ENCODE assay signal across 16 cellular contexts in the genomic region with DNA sequence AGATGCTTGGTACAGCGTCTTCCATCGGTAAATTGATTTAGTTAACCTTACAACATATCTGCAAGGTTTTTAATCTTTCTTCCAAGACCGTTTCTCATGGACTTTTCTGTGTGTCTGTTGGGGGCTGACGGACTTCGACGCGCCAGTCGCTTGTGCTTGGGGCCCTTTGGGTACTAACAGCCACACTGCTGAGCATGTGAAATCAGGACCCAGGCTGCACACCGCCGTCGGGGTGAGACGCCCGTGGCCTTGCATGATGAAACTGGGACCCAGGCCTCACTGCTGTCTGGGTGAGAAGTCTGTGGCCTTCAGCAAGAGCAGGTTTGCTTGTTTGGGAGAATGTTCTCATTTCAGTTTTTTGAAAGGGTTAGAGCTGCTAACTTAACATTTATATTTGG. TPM values are rescaled to one million over a fixed set of nuclear protein-coding genes. Genes with fewer than 3 reads are reported as not detected.
DNase-seq lines count a peak whose midpoint lies in the region; ATAC-seq and TF ChIP-seq lines count a peak whose summit lies in the region.
"Had no signal": no experiment of that assay in that cellular context is flagged by ENCODE, and none has a peak within 500 bp of the region (broad histone marks: within the 10 kb centered on the region; RNA-seq: fewer than 3 reads in every experiment).

No MANE protein-coding gene starts in this region.

- peak overlapping the region in 3 of 4 donors; percentile 36 to 73 (median 58) for H3K27ac ChIP-seq in gastroesophageal sphincter

- no peaks in the 10 kb centered on the region for H3K9me3 ChIP-seq in gastroesophageal sphincter

- intact Hi-C loops in sciatic nerve (cut with DNase I): no loop called here

- no peak for TF ChIP-seq POLR2A in gastroesophageal sphincter (IDR thresholded peaks at IDR 0.05)

- H3K4me1 ChIP-seq in gastroesophageal sphincter: peaks cover 0 to 41% (median 7%) of the 10 kb centered on the region in 3 donors

- ATAC-seq in gastroesophageal sphincter (no peak), sciatic nerve (no peak), GM18907 (IDR thresholded peaks at IDR 0.05; ENCODE audit: unreplicated experiment) (no peak)
- ATAC-seq: activated CD8-positive, alpha-beta T cell treated with anti-CD3 and anti-CD28 coated beads for 36 hours; T-cell had no signal

- TF ChIP-seq CTCF in gastroesophageal sphincter (IDR thresholded peaks at IDR 0.05): no peak

- H3K4me3 ChIP-seq in H7 (ENCODE audit: insufficient read depth, low read depth, low read length): no peak overlapping the region
- H3K4me3 ChIP-seq in gastroesophageal sphincter: no peak overlapping the region
- H3K4me3 ChIP-seq: A549 had no signal

- peak; percentile 77 for DNase-seq in NCI-H345 (lab: John Stamatoyannopoulos, UW)
- no peak for DNase-seq in NCI-H345 treated with DMSO at 0.1 percent for 48 hours (lab: John Stamatoyannopoulos, UW; ENCODE audit: unreplicated experiment)
- peak; percentile 15 for DNase-seq in H7
- DNase-seq in sciatic nerve (ENCODE audit: low spot score): peak; percentile 56
- no peak for DNase-seq in middle frontal gyrus (ENCODE audit: extremely low spot score, low spot score)
- no peak for DNase-seq in NCI-H1436 (lab: John Stamatoyannopoulos, UW)
- DNase-seq: activated CD8-positive, alpha-beta T cell treated with anti-CD3 and anti-CD28 coated beads for 36 hours; stimulated activated naive CD4-positive, alpha-beta T cell had no signal

- TF ChIP-seq EP300 in gastroesophageal sphincter (IDR thresholded peaks at IDR 0.05): no peak

- H3K27me3 ChIP-seq in H7 (ENCODE audit: control insufficient read depth, insufficient read depth, low read length) (no peaks in the 10 kb centered on the region), gastroesophageal sphincter (no peaks in the 10 kb centered on the region)

- WGBS in gastroesophageal sphincter (ENCODE audit: low coverage in 1 of 2), 2 donors: 0 to 88% methylated on average over 1 to 3 of the region's 13 CpGs

- H3K36me3 ChIP-seq in H7 (replicated peaks; ENCODE audit: control insufficient read depth, insufficient read depth, low read length): no peaks in the 10 kb centered on the region
- no peaks in the 10 kb centered on the region for H3K36me3 ChIP-seq in gastroesophageal sphincter

RNA-seq across cellular contexts. Expression of gene ATP4B, which starts 9.8 kb away (rescaled TPM):
- total RNA-seq in H7 (2014; rRNA removed; shearing (Covaris generic)): 0.48 TPM in 1 of 2 replicates, not detected in the other
- total RNA-seq in gastroesophageal sphincter (not detected), sciatic nerve (not detected)
- total RNA-seq: activated CD8-positive, alpha-beta T cell treated with anti-CD3 and anti-CD28 coated beads for 36 hours; astrocyte; CD4-positive, alpha-beta T cell; dermis blood vessel endothelial cell; esophagus mucosa; T-cell had no signal

RNA-seq across cellular contexts. Expression of gene GRK1, which starts 18.8 kb away (rescaled TPM):
- 0.14 and 0.33 TPM in 2 replicates for total RNA-seq in H7 (2014; rRNA removed; shearing (Covaris generic))
- total RNA-seq in gastroesophageal sphincter: under 1 TPM in 1 of 4 donors, not detected in 3; 0.15 TPM
- 0.09 TPM for total RNA-seq in sciatic nerve
- total RNA-seq: astrocyte; CD4-positive, alpha-beta T cell; dermis blood vessel endothelial cell; esophagus mucosa; T-cell had no signal

Comparison
In these comparisons a context has a peak if more than half of its experiments do, and no peak if none do; other contexts are left out.
1. DNase-seq: peak in NCI-H345 (single experiment), H7 (single experiment) and sciatic nerve (single experiment); none in NCI-H345 treated with DMSO at 0.1 percent for 48 hours (single experiment), middle frontal gyrus (single experiment) and NCI-H1436 (single experiment).